Comparison of ENCODE assay signal across 8 cellular contexts in genomic region chr3:38662544-38662943, GRCh38. TPM values are rescaled to one million over a fixed set of nuclear protein-coding genes. Genes with fewer than 3 reads are reported as not detected.
DNase-seq lines count a peak whose midpoint lies in the region; ATAC-seq, FAIRE-seq and TF ChIP-seq lines count a peak whose summit lies in the region.

No MANE protein-coding gene starts in this region.

- DNase-seq in SIG-M5 treated with dmso at 0.1 percent for 504 hours (lab: John Stamatoyannopoulos, UW; ENCODE audit: unreplicated experiment) (peak; percentile 32), SIG-M5 (lab: John Stamatoyannopoulos, UW) (no peak), NCI-H2171 (lab: John Stamatoyannopoulos, UW) (peak; percentile 24), bronchial epithelial cell (ENCODE audit: low read depth) (peak; percentile 64), renal cortical epithelial cell (ENCODE audit: low read depth) (peak; percentile 47), posterior vena cava (ENCODE audit: low spot score) (no peak)

- no peaks in the 10 kb centered on the region for H3K36me3 ChIP-seq in bronchial epithelial cell (ENCODE audit: control insufficient read depth, insufficient read depth, low read length)

- intact Hi-C loops in posterior vena cava (cut with DNase I): no loop called here

- peaks cover 3% of the 10 kb centered on the region for H3K27me3 ChIP-seq in bronchial epithelial cell (ENCODE audit: control insufficient read depth, insufficient read depth, low read length)

- ATAC-seq in HG03469 (IDR thresholded peaks at IDR 0.05; ENCODE audit: unreplicated experiment): no peak
- ATAC-seq in HG02981 (IDR thresholded peaks at IDR 0.05; ENCODE audit: unreplicated experiment): no peak

- no peak for FAIRE-seq in bronchial epithelial cell (lab: Jason Lieb, UNC)

- TF ChIP-seq CTCF in bronchial epithelial cell (IDR thresholded peaks at IDR 0.05; ENCODE audit: insufficient read depth, low read length, severe bottlenecking): peak; percentile 52

- H3K4me3 ChIP-seq in bronchial epithelial cell (ENCODE audit: low read depth, low read length): no peak overlapping the region

RNA-seq across cellular contexts. Expression of gene SCN5A, which starts 13.1 kb away (rescaled TPM):
- total RNA-seq in bronchial epithelial cell: under 0.01 TPM in 1 of 2 replicates, not detected in the other
- 0.20 and 0.52 TPM in 2 replicates for total RNA-seq in renal cortical epithelial cell
- 1 to 10 TPM in 1 of 2 donors, under 1 TPM in 1; 0.32 to 1.4 TPM for total RNA-seq in posterior vena cava

Comparison
In these comparisons a context has a peak if more than half of its experiments do, and no peak if none do; other contexts are left out.
1. DNase-seq: peak in SIG-M5 treated with dmso at 0.1 percent for 504 hours (single experiment), NCI-H2171 (single experiment), bronchial epithelial cell (single experiment) and renal cortical epithelial cell (single experiment); none in SIG-M5 (single experiment) and posterior vena cava (single experiment).